ENCODE assay signal across 18 cellular contexts in genomic region chr12:18905134-18905533, GRCh38.
"Had no signal": no experiment of that assay in that cellular context is flagged by ENCODE, and none has a peak within 500 bp of the region (broad histone marks: within the 10 kb centered on the region; RNA-seq: fewer than 3 reads in every experiment).

No MANE protein-coding gene starts in this region.

- H3K27ac Mint-ChIP-seq: activated CD4-positive, alpha-beta memory T cell treated with anti-CD3 and anti-CD28 coated beads, Interleukin-2, amount 10 ng/mL, durations not matched to agents 7 days and 5 days; activated CD4-positive, alpha-beta T cell treated with anti-CD3 and anti-CD28 coated beads, Interleukin-2, amount 10 ng/mL, durations not matched to agents 24 days and 14 days; activated naive CD4-positive, alpha-beta T cell treated with anti-CD3 and anti-CD28 coated beads for 36 hours; activated naive CD8-positive, alpha-beta T cell treated with anti-CD3 and anti-CD28 coated beads, Interleukin-2, amount 10 ng/mL, durations not matched to agents 7 days and 5 days; activated T-cell treated with anti-CD3 and anti-CD28 coated beads, Interleukin-2, amount 50 U/mL, for 72 hours; memory B cell; nephron had no signal

- H3K9me3 ChIP-seq: neutrophil, upper lobe of left lung had no signal

- ATAC-seq: activated CD4-positive, CD25-positive, alpha-beta regulatory T cell treated with anti-CD3 and anti-CD28 coated beads, Interleukin-2, amount 50 U/mL, for 24 hours; activated T-cell treated with anti-CD3 and anti-CD28 coated beads, Interleukin-2, amount 50 U/mL, for 72 hours; stimulated activated naive CD8-positive, alpha-beta T cell treated with anti-CD3 and anti-CD28 coated beads, Interleukin-15, Interleukin-2, amounts not matched to agents 100 U/mL and 50 U/mL, for 24 hours had no signal

- H3K4me3 ChIP-seq: upper lobe of left lung had no signal

- H3K4me1 Mint-ChIP-seq: activated CD4-positive, alpha-beta memory T cell treated with anti-CD3 and anti-CD28 coated beads, Interleukin-2, amount 10 ng/mL, durations not matched to agents 7 days and 5 days; activated CD4-positive, alpha-beta T cell treated with anti-CD3 and anti-CD28 coated beads, Interleukin-2, amount 10 ng/mL, durations not matched to agents 24 days and 14 days; activated naive CD8-positive, alpha-beta T cell treated with anti-CD3 and anti-CD28 coated beads, Interleukin-2, amount 10 ng/mL, durations not matched to agents 7 days and 5 days; memory B cell; nephron had no signal

- H3K4me3 Mint-ChIP-seq: activated CD4-positive, alpha-beta memory T cell treated with anti-CD3 and anti-CD28 coated beads, Interleukin-2, amount 10 ng/mL, durations not matched to agents 7 days and 5 days; activated CD4-positive, alpha-beta T cell treated with anti-CD3 and anti-CD28 coated beads, Interleukin-2, amount 10 ng/mL, durations not matched to agents 24 days and 14 days; activated naive CD4-positive, alpha-beta T cell treated with anti-CD3 and anti-CD28 coated beads for 36 hours; activated naive CD8-positive, alpha-beta T cell treated with anti-CD3 and anti-CD28 coated beads, Interleukin-2, amount 10 ng/mL, durations not matched to agents 7 days and 5 days; activated T-cell treated with anti-CD3 and anti-CD28 coated beads, Interleukin-2, amount 50 U/mL, for 72 hours; memory B cell; nephron had no signal

- H3K27me3 Mint-ChIP-seq: activated CD4-positive, alpha-beta memory T cell treated with anti-CD3 and anti-CD28 coated beads, Interleukin-2, amount 10 ng/mL, durations not matched to agents 7 days and 5 days; activated CD4-positive, alpha-beta T cell treated with anti-CD3 and anti-CD28 coated beads, Interleukin-2, amount 10 ng/mL, durations not matched to agents 24 days and 14 days; activated naive CD8-positive, alpha-beta T cell treated with anti-CD3 and anti-CD28 coated beads, Interleukin-2, amount 10 ng/mL, durations not matched to agents 7 days and 5 days; memory B cell had no signal

- H3K36me3 Mint-ChIP-seq: activated naive CD8-positive, alpha-beta T cell treated with anti-CD3 and anti-CD28 coated beads, Interleukin-2, amount 10 ng/mL, durations not matched to agents 7 days and 5 days had no signal

- H3K4me1 ChIP-seq: upper lobe of left lung had no signal

- H3K27ac ChIP-seq: neutrophil, upper lobe of left lung had no signal

- H3K36me3 ChIP-seq: neutrophil, upper lobe of left lung had no signal

- DNase-seq: activated CD4-positive, alpha-beta memory T cell treated with anti-CD3 and anti-CD28 coated beads, Interleukin-2, amount 10 ng/mL, durations not matched to agents 7 days and 5 days; activated CD4-positive, alpha-beta T cell treated with anti-CD3 and anti-CD28 coated beads, Interleukin-2, amount 10 ng/mL, durations not matched to agents 24 days and 14 days; activated effector memory CD4-positive, alpha-beta T cell treated with Interleukin-2 at 50 U/mL for 16 hours; activated naive CD4-positive, alpha-beta T cell treated with anti-CD3 and anti-CD28 coated beads for 36 hours; activated naive CD8-positive, alpha-beta T cell treated with anti-CD3 and anti-CD28 coated beads, Interleukin-2, amount 10 ng/mL, durations not matched to agents 7 days and 5 days; activated T-cell treated with anti-CD3 and anti-CD28 coated beads, Interleukin-2, amount 50 U/mL, for 72 hours; amniotic stem cell; foreskin melanocyte; hippocampal formation; posterior cingulate gyrus; retina; stimulated activated CD4-positive, alpha-beta T cell treated with anti-CD3 and anti-CD28 coated beads, Interleukin-4, amount 100 ng/mL, for 1 hour; stimulated activated naive CD8-positive, alpha-beta T cell treated with anti-CD3 and anti-CD28 coated beads, Interleukin-15, Interleukin-2, amounts not matched to agents 100 U/mL and 50 U/mL, for 24 hours; upper lobe of left lung had no signal

- H3K27me3 ChIP-seq: neutrophil, upper lobe of left lung had no signal

- H3K9me3 Mint-ChIP-seq: activated CD4-positive, alpha-beta memory T cell treated with anti-CD3 and anti-CD28 coated beads, Interleukin-2, amount 10 ng/mL, durations not matched to agents 7 days and 5 days; activated CD4-positive, alpha-beta T cell treated with anti-CD3 and anti-CD28 coated beads, Interleukin-2, amount 10 ng/mL, durations not matched to agents 24 days and 14 days; nephron had no signal
